In the genomic region with DNA sequence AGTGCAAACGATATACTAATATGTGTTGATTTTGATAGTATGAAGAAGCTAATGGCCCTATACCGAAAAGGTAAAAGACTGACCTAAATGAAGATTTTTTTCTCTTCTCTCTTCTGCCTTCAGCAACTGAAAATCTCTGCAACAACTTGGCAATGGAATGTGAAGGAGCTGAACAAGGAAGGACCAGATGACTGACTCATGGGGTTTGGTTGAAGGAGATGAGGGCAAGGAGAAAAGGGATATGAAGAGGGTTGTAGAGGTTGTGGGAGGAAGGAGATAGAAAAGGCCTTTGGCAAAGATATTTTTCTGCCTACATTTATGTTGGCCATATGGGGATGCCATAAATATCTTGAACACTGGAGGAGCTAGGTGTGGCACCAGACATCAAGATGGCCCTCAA, we compare ENCODE assay signal across 12 cellular contexts.
"Had no signal": no experiment of that assay in that cellular context is flagged by ENCODE, and none has a peak within 500 bp of the region (broad histone marks: within the 10 kb centered on the region; RNA-seq: fewer than 3 reads in every experiment).

No MANE protein-coding gene starts in this region.

- H3K36me3 ChIP-seq: lower lobe of right lung, transverse colon, uterus had no signal

- ATAC-seq: activated CD4-positive, alpha-beta T cell treated with anti-CD3 and anti-CD28 coated beads for 36 hours; esophagus mucosa; left colon; lower lobe of right lung had no signal

- H3K4me1 ChIP-seq: uterus had no signal

- H3K27me3 ChIP-seq: transverse colon had no signal

- H3K4me3 ChIP-seq: lower lobe of right lung, transverse colon, uterus had no signal

- DNase-seq: activated CD4-positive, alpha-beta memory T cell treated with anti-CD3 and anti-CD28 coated beads for 36 hours; activated CD4-positive, alpha-beta T cell treated with anti-CD3 and anti-CD28 coated beads for 36 hours; activated gamma-delta T cell treated with Interleukin-2 at 50 U/mL for 16 hours; activated T-cell treated with anti-CD3 and anti-CD28 coated beads for 4 hours; effector CD4-positive, alpha-beta T cell; left colon; lower lobe of right lung; posterior cingulate gyrus; stimulated activated CD4-positive, alpha-beta T cell treated with anti-CD3 and anti-CD28 coated beads, Interleukin-1b, Interleukin-23, amount 100 ng/mL, for 48 hours; transverse colon; uterus had no signal

- H3K9me3 ChIP-seq: lower lobe of right lung, transverse colon, uterus had no signal

- H3K27ac ChIP-seq: lower lobe of right lung, transverse colon, uterus had no signal
